ENCODE assay signal across 9 cellular contexts in genomic region chr12:62730649-62731377, GRCh38.
DNase-seq lines count a peak whose midpoint lies in the region; ATAC-seq and TF ChIP-seq lines count a peak whose summit lies in the region.
"Had no signal": no experiment of that assay in that cellular context is flagged by ENCODE, and none has a peak within 500 bp of the region (broad histone marks: within the 10 kb centered on the region; RNA-seq: fewer than 3 reads in every experiment).

No MANE protein-coding gene starts in this region.

- no peak for TF ChIP-seq CTCF in MM.1S (IDR thresholded peaks at IDR 0.05; ENCODE audit: low read length)
- no peak for TF ChIP-seq CTCF in mammary epithelial cell (conservative IDR thresholded peaks at IDR 0.05 in 1 of 2, IDR thresholded peaks at IDR 0.05 in 1 of 2; ENCODE audit: extremely low read depth in 1 of 2, insufficient read depth in 1 of 2, low read depth in 1 of 2, low read length in 2 of 2)

- H4K20me1 ChIP-seq in MM.1S (ENCODE audit: insufficient read depth, low read length) (no peaks in the 10 kb centered on the region), mammary epithelial cell (ENCODE audit: insufficient read depth, low read length) (no peaks in the 10 kb centered on the region)

- BruUV-seq in mammary epithelial cell (replicated peaks; lab: Mats Ljungman, UMichigan), result no TSS peak

- no peak overlapping the region for H3K27ac ChIP-seq in MM.1S (ENCODE audit: low read length)
- peak overlapping the region; percentile 98 for H3K27ac ChIP-seq in mammary epithelial cell (ENCODE audit: insufficient read depth, low read depth, low read length)
- peak overlapping the region; percentile 17 for H3K27ac ChIP-seq in muscle layer of duodenum (ENCODE audit: low read length)
- no peak overlapping the region for H3K27ac ChIP-seq in effector memory CD4-positive, alpha-beta T cell (ENCODE audit: insufficient read depth, low read length, poor library complexity, severe bottlenecking)

- CTCF ChIA-PET in mammary epithelial cell (lab: Charles Lee; ENCODE audit: low non-redundant PET), result no interaction called here

- H3F3A ChIP-seq in MM.1S (ENCODE audit: insufficient read depth, low read length), result no peaks in the 10 kb centered on the region

- H3K36me3 ChIP-seq in MM.1S (replicated peaks; ENCODE audit: insufficient read depth, low read length) (no peaks in the 10 kb centered on the region), mammary epithelial cell (ENCODE audit: insufficient read depth, low read length) (no peaks in the 10 kb centered on the region), muscle layer of duodenum (ENCODE audit: control insufficient read depth in 1 of 2, insufficient read depth in 2 of 2, low read length in 2 of 2) (no peaks in the 10 kb centered on the region)
- H3K36me3 ChIP-seq in effector memory CD4-positive, alpha-beta T cell (ENCODE audit: control insufficient read depth, insufficient read depth, low read length), result no peaks in the 10 kb centered on the region

- H3K4me3 ChIP-seq in MM.1S (ENCODE audit: low read length) (no peak overlapping the region), mammary epithelial cell (replicated peaks in 1 of 3; ENCODE audit: insufficient read depth in 1 of 3, low read depth in 2 of 3, low read length in 3 of 3) (no peak overlapping the region), muscle layer of duodenum (ENCODE audit: low read depth in 1 of 2, low read length in 2 of 2) (peak overlapping the region in 1 of 2 donors; percentile 37)
- no peak overlapping the region for H3K4me3 ChIP-seq in effector memory CD4-positive, alpha-beta T cell (ENCODE audit: insufficient read depth, low read depth, low read length, poor library complexity, severe bottlenecking)

- intact Hi-C loops in mammary epithelial cell (cut with micrococcal nuclease), result no loop called here

- H3K79me2 ChIP-seq in MM.1S (ENCODE audit: low read length) (no peaks in the 10 kb centered on the region), mammary epithelial cell (ENCODE audit: insufficient read depth, low read length) (no peaks in the 10 kb centered on the region)

- dilution Hi-C loops in mammary epithelial cell (cut with HindIII; ENCODE audit: low sequenced_read_pairs), result no loop called here

- H3K4me2 ChIP-seq in MM.1S (ENCODE audit: low read depth, low read length) (peak overlapping the region; percentile 4; the same call in 1 of the 2 replicates), mammary epithelial cell (ENCODE audit: insufficient read depth, low read depth, low read length) (peak overlapping the region; percentile 37)

- H3K27me3 ChIP-seq in MM.1S (replicated peaks; ENCODE audit: insufficient read depth, low read length) (no peaks in the 10 kb centered on the region), mammary epithelial cell (ENCODE audit: insufficient read depth, low read length) (no peaks in the 10 kb centered on the region), muscle layer of duodenum (ENCODE audit: low read depth, low read length) (no peaks in the 10 kb centered on the region)
- no peaks in the 10 kb centered on the region for H3K27me3 ChIP-seq in effector memory CD4-positive, alpha-beta T cell (replicated peaks; ENCODE audit: control insufficient read depth, insufficient read depth, low read length, poor library complexity, severe bottlenecking)

- in situ Hi-C loops in mammary epithelial cell (cut with MboI; ENCODE audit: low sequenced_read_pairs in 2 of 2), result no loop called here

- H3K9ac ChIP-seq in MM.1S (ENCODE audit: low read length), result no peak overlapping the region
- H3K9ac ChIP-seq in mammary epithelial cell (ENCODE audit: insufficient read depth, low read length), result peak overlapping the region; percentile 68

- ATAC-seq in HG02840 (IDR thresholded peaks at IDR 0.05; ENCODE audit: low FRiP score, unreplicated experiment) (no peak), GM21723 (IDR thresholded peaks at IDR 0.05; ENCODE audit: unreplicated experiment) (no peak)

- WGBS in mammary epithelial cell (ENCODE audit: low coverage, missing lambda C conversion rate), result 68% methylated on average over 5 of the region's 5 CpGs

- H2AFZ ChIP-seq in MM.1S (ENCODE audit: low read length) (no peak overlapping the region), mammary epithelial cell (ENCODE audit: low read depth, low read length) (peak overlapping the region; percentile 46)

- no peaks in the 10 kb centered on the region for H3K9me2 ChIP-seq in MM.1S (replicated peaks; ENCODE audit: insufficient read depth, low read length)

- no peaks in the 10 kb centered on the region for H3K9me3 ChIP-seq in MM.1S (replicated peaks; ENCODE audit: insufficient read depth, low read length)
- no peaks in the 10 kb centered on the region for H3K9me3 ChIP-seq in mammary epithelial cell (replicated peaks; ENCODE audit: insufficient read depth, low read length)
- no peaks in the 10 kb centered on the region for H3K9me3 ChIP-seq in muscle layer of duodenum (ENCODE audit: control insufficient read depth in 1 of 2, low read length in 2 of 2)
- H3K9me3 ChIP-seq in effector memory CD4-positive, alpha-beta T cell (ENCODE audit: control insufficient read depth, low read length), result no peaks in the 10 kb centered on the region

- DNase-seq in EH (ENCODE audit: low read depth) (peak; percentile 69), MM.1S (no peak), mammary epithelial cell (peak; percentile 55), DMS114 treated with DMSO at 0.1 percent for 48 hours (lab: John Stamatoyannopoulos, UW; ENCODE audit: unreplicated experiment) (no peak)
- DNase-seq in effector memory CD4-positive, alpha-beta T cell, result no peak
- DNase-seq: activated T-cell treated with anti-CD3 and anti-CD28 coated beads, Interleukin-2, amount 50 U/mL, for 1 hour had no signal

- H3K4me1 ChIP-seq in MM.1S (ENCODE audit: low read length) (0 out of 2 replicates have a peak, but pooled peaks cover 6% of the 10 kb centered on the region), mammary epithelial cell (ENCODE audit: insufficient read depth, low read length) (peaks cover 43% of the 10 kb centered on the region), muscle layer of duodenum (ENCODE audit: control insufficient read depth in 1 of 2, insufficient read depth in 2 of 2, low read length in 2 of 2) (peaks cover 11 to 23% of the 10 kb centered on the region in 2 donors)
- no peaks in the 10 kb centered on the region for H3K4me1 ChIP-seq in effector memory CD4-positive, alpha-beta T cell (ENCODE audit: control insufficient read depth, insufficient read depth, low read length, poor library complexity, severe bottlenecking)

Comparison
In these comparisons a context has a peak if more than half of its experiments do, and no peak if none do; other contexts are left out.
1. DNase-seq: peak in EH (single experiment) and mammary epithelial cell (single experiment); none in MM.1S (single experiment), effector memory CD4-positive, alpha-beta T cell (0 of 3) and DMS114 treated with DMSO at 0.1 percent for 48 hours (single experiment).
2. H3K27ac ChIP-seq: peak in mammary epithelial cell (single experiment) and muscle layer of duodenum (single experiment); none in MM.1S (single experiment) and effector memory CD4-positive, alpha-beta T cell (single experiment).